1 cellular context compared by ENCODE assay signal in the genomic region with DNA sequence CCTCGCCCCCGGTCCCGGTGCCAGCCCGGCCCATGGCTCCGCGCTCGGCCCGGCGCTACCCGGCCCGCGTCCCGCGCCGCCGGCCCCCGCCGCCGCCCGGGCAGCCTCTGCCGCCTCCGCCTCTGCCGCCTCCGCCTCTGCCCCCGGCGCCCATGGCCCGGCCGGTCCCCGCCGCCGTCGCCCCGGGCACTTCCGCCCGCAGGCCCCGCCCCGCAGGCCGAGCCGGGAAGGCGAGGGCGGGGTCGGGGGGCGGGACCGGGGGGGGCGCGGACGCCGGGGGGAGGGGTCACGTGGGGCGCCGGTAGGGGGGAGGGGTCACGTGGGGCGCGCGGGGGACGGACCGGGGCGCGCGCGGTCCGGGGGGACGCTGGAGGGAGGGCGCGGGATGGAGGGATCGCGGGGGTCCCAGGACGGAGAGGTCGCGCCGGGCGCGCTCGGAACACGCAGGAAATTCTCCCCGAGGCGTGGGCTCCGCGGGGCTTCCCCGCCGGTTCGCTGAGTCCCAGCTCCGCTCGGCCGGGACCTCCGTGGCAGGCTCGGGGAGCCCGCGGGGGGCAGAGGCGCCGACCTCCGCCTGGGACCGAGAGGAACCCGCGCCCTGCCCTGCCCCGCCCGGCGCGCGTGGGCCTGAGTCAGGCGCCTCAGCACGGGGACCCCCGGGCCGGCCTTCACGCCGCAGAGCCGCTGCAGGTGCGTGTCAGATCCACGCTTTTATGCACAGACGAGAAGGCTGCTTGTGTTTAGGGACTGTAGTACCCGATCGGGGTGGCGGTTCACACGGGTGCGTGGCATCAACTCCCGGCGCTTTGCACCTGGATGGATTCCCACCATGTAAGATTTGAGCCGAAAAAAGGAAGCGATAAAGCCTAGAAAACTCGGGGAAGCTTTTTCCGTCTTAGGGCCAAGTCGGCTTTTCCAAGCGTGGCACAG.
A peak's percentile ranks its signal among the peaks of the same experiment; 100 is the strongest.
TF ChIP-seq lines count a peak whose summit lies in the region.

A gene with protein sequence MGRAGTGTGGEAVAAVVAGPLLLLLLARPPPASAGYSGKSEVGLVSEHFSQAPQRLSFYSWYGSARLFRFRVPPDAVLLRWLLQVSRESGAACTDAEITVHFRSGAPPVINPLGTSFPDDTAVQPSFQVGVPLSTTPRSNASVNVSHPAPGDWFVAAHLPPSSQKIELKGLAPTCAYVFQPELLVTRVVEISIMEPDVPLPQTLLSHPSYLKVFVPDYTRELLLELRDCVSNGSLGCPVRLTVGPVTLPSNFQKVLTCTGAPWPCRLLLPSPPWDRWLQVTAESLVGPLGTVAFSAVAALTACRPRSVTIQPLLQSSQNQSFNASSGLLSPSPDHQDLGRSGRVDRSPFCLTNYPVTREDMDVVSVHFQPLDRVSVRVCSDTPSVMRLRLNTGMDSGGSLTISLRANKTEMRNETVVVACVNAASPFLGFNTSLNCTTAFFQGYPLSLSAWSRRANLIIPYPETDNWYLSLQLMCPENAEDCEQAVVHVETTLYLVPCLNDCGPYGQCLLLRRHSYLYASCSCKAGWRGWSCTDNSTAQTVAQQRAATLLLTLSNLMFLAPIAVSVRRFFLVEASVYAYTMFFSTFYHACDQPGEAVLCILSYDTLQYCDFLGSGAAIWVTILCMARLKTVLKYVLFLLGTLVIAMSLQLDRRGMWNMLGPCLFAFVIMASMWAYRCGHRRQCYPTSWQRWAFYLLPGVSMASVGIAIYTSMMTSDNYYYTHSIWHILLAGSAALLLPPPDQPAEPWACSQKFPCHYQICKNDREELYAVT (minus strand): TSS at position 191 of the 930 bp plus-strand sequence. CDS start 157 bp downstream, at position 34.

TF ChIP-seq in HepG2, 621 proteins besides CTCF, POLR2A, EP300 and RAD21 (continued from another document and continues in another):
- TF ChIP-seq, protein P1, sequence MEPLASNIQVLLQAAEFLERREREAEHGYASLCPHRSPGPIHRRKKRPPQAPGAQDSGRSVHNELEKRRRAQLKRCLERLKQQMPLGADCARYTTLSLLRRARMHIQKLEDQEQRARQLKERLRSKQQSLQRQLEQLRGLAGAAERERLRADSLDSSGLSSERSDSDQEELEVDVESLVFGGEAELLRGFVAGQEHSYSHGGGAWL (CRISPR knock-in tag; IDR thresholded peaks at IDR 0.05), result 0 out of 2 replicates have a peak, but pooled peaks have one; percentile 16
- TF ChIP-seq HES4 (CRISPR knock-in tag; IDR thresholded peaks at IDR 0.05; ENCODE audit: borderline replicate concordance) (peak; percentile 54; the same call in 1 of the 2 replicates), MTA3 (CRISPR knock-in tag; IDR thresholded peaks at IDR 0.05) (no peak), TAF1 (CRISPR knock-in tag; IDR thresholded peaks at IDR 0.05) (0 out of 2 replicates have a peak, but pooled peaks have one; percentile 24), ZNF12 (CRISPR knock-in tag; IDR thresholded peaks at IDR 0.05) (no peak), HOXA5 (CRISPR knock-in tag; IDR thresholded peaks at IDR 0.05) (no peak), ZNF256 (CRISPR knock-in tag; conservative IDR thresholded peaks at IDR 0.05) (no peak), ZBTB3 (CRISPR knock-in tag; IDR thresholded peaks at IDR 0.05; ENCODE audit: borderline replicate concordance, low read depth) (no peak), SMC3 (IDR thresholded peaks at IDR 0.05; ENCODE audit: low read length) (no peak), ZNF766 (CRISPR knock-in tag; IDR thresholded peaks at IDR 0.05; ENCODE audit: borderline replicate concordance) (no peak), HDAC2 (CRISPR knock-in tag; IDR thresholded peaks at IDR 0.05) (0 out of 2 replicates have a peak, but pooled peaks have one; percentile 9), FOXA1 (IDR thresholded peaks at IDR 0.05) (no peak), FOXA1 (CRISPR knock-in tag; IDR thresholded peaks at IDR 0.05) (no peak), SRF (IDR thresholded peaks at IDR 0.05; ENCODE audit: low read depth, low read length) (no peak), ZNF891 (CRISPR knock-in tag; IDR thresholded peaks at IDR 0.05) (peak; percentile 35; the same call in 1 of the 2 replicates), KLF15 (CRISPR knock-in tag; IDR thresholded peaks at IDR 0.05; ENCODE audit: borderline replicate concordance) (no peak), MAZ (IDR thresholded peaks at IDR 0.05; ENCODE audit: borderline replicate concordance, low read depth, low read length) (no peak), MAZ (CRISPR knock-in tag; IDR thresholded peaks at IDR 0.05; ENCODE audit: low read depth) (peak; percentile 25; the same call in 1 of the 2 replicates), AGO2 (optimal IDR thresholded peaks at IDR 0.05; ENCODE audit: low read depth, low read length) (peak; percentile 74), FOSL1 (CRISPR knock-in tag; IDR thresholded peaks at IDR 0.05; ENCODE audit: borderline replicate concordance) (no peak), NR2F2 (IDR thresholded peaks at IDR 0.05; ENCODE audit: borderline replicate concordance, low read depth) (peak; percentile 22; the same call in 1 of the 2 replicates), KDM1A (CRISPR knock-in tag; IDR thresholded peaks at IDR 0.05) (no peak), HNRNPK (IDR thresholded peaks at IDR 0.05; ENCODE audit: low read depth, low read length, poor library complexity, severe bottlenecking) (peak; percentile 87), NONO (IDR thresholded peaks at IDR 0.05) (no peak), NONO (CRISPR knock-in tag; conservative IDR thresholded peaks at IDR 0.05) (0 out of 2 replicates have a peak, but pooled peaks have one; percentile 17), HOXA3 (CRISPR knock-in tag; IDR thresholded peaks at IDR 0.05) (no peak; the same call in 1 of the 2 replicates), MEF2D (CRISPR knock-in tag; IDR thresholded peaks at IDR 0.05) (no peak), ZNF33B (CRISPR knock-in tag; IDR thresholded peaks at IDR 0.05) (no peak), MZF1 (CRISPR knock-in tag; IDR thresholded peaks at IDR 0.05; ENCODE audit: borderline replicate concordance) (no peak), ZIK1 (CRISPR knock-in tag; IDR thresholded peaks at IDR 0.05; ENCODE audit: borderline replicate concordance, low read depth) (0 out of 2 replicates have a peak, but pooled peaks have one; percentile 57), CEBPG (CRISPR knock-in tag; IDR thresholded peaks at IDR 0.05) (no peak), TCF12 (IDR thresholded peaks at IDR 0.05) (no peak), TCF12 (CRISPR knock-in tag; IDR thresholded peaks at IDR 0.05) (no peak), HDAC1 (CRISPR knock-in tag; IDR thresholded peaks at IDR 0.05) (0 out of 2 replicates have a peak, but pooled peaks have one; percentile 17)
- TF ChIP-seq, protein P2, sequence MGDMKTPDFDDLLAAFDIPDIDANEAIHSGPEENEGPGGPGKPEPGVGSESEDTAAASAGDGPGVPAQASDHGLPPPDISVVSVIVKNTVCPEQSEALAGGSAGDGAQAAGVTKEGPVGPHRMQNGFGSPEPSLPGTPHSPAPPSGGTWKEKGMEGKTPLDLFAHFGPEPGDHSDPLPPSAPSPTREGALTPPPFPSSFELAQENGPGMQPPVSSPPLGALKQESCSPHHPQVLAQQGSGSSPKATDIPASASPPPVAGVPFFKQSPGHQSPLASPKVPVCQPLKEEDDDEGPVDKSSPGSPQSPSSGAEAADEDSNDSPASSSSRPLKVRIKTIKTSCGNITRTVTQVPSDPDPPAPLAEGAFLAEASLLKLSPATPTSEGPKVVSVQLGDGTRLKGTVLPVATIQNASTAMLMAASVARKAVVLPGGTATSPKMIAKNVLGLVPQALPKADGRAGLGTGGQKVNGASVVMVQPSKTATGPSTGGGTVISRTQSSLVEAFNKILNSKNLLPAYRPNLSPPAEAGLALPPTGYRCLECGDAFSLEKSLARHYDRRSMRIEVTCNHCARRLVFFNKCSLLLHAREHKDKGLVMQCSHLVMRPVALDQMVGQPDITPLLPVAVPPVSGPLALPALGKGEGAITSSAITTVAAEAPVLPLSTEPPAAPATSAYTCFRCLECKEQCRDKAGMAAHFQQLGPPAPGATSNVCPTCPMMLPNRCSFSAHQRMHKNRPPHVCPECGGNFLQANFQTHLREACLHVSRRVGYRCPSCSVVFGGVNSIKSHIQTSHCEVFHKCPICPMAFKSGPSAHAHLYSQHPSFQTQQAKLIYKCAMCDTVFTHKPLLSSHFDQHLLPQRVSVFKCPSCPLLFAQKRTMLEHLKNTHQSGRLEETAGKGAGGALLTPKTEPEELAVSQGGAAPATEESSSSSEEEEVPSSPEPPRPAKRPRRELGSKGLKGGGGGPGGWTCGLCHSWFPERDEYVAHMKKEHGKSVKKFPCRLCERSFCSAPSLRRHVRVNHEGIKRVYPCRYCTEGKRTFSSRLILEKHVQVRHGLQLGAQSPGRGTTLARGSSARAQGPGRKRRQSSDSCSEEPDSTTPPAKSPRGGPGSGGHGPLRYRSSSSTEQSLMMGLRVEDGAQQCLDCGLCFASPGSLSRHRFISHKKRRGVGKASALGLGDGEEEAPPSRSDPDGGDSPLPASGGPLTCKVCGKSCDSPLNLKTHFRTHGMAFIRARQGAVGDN (CRISPR knock-in tag; IDR thresholded peaks at IDR 0.05), result peak; percentile 51
- TF ChIP-seq, protein P3, sequence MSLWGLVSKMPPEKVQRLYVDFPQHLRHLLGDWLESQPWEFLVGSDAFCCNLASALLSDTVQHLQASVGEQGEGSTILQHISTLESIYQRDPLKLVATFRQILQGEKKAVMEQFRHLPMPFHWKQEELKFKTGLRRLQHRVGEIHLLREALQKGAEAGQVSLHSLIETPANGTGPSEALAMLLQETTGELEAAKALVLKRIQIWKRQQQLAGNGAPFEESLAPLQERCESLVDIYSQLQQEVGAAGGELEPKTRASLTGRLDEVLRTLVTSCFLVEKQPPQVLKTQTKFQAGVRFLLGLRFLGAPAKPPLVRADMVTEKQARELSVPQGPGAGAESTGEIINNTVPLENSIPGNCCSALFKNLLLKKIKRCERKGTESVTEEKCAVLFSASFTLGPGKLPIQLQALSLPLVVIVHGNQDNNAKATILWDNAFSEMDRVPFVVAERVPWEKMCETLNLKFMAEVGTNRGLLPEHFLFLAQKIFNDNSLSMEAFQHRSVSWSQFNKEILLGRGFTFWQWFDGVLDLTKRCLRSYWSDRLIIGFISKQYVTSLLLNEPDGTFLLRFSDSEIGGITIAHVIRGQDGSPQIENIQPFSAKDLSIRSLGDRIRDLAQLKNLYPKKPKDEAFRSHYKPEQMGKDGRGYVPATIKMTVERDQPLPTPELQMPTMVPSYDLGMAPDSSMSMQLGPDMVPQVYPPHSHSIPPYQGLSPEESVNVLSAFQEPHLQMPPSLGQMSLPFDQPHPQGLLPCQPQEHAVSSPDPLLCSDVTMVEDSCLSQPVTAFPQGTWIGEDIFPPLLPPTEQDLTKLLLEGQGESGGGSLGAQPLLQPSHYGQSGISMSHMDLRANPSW (CRISPR knock-in tag; IDR thresholded peaks at IDR 0.05; ENCODE audit: borderline replicate concordance), result no peak
- TF ChIP-seq, protein P4, sequence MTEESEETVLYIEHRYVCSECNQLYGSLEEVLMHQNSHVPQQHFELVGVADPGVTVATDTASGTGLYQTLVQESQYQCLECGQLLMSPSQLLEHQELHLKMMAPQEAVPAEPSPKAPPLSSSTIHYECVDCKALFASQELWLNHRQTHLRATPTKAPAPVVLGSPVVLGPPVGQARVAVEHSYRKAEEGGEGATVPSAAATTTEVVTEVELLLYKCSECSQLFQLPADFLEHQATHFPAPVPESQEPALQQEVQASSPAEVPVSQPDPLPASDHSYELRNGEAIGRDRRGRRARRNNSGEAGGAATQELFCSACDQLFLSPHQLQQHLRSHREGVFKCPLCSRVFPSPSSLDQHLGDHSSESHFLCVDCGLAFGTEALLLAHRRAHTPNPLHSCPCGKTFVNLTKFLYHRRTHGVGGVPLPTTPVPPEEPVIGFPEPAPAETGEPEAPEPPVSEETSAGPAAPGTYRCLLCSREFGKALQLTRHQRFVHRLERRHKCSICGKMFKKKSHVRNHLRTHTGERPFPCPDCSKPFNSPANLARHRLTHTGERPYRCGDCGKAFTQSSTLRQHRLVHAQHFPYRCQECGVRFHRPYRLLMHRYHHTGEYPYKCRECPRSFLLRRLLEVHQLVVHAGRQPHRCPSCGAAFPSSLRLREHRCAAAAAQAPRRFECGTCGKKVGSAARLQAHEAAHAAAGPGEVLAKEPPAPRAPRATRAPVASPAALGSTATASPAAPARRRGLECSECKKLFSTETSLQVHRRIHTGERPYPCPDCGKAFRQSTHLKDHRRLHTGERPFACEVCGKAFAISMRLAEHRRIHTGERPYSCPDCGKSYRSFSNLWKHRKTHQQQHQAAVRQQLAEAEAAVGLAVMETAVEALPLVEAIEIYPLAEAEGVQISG (CRISPR knock-in tag; IDR thresholded peaks at IDR 0.05), result peak; percentile 36; the same call in 1 of the 2 replicates
- TF ChIP-seq, protein P5, sequence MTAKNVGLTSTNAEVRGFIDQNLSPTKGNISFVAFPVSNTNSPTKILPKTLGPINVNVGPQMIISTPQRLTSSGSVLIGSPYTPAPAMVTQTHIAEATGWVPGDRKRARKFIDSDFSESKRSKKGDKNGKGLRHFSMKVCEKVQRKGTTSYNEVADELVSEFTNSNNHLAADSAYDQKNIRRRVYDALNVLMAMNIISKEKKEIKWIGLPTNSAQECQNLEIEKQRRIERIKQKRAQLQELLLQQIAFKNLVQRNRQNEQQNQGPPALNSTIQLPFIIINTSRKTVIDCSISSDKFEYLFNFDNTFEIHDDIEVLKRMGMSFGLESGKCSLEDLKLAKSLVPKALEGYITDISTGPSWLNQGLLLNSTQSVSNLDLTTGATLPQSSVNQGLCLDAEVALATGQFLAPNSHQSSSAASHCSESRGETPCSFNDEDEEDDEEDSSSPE (CRISPR knock-in tag; IDR thresholded peaks at IDR 0.05), result 0 out of 2 replicates have a peak, but pooled peaks have one; percentile 32
- TF ChIP-seq, protein P6, sequence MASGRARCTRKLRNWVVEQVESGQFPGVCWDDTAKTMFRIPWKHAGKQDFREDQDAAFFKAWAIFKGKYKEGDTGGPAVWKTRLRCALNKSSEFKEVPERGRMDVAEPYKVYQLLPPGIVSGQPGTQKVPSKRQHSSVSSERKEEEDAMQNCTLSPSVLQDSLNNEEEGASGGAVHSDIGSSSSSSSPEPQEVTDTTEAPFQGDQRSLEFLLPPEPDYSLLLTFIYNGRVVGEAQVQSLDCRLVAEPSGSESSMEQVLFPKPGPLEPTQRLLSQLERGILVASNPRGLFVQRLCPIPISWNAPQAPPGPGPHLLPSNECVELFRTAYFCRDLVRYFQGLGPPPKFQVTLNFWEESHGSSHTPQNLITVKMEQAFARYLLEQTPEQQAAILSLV (CRISPR knock-in tag; IDR thresholded peaks at IDR 0.05; ENCODE audit: borderline replicate concordance), result no peak
